Comparison of ENCODE assay signal across 8 cellular contexts in genomic region chr15:81023483-81024264, GRCh38. TPM values are rescaled to one million over a fixed set of nuclear protein-coding genes. Genes with fewer than 3 reads are reported as not detected.
A peak's percentile ranks its signal among the peaks of the same experiment; 100 is the strongest.
DNase-seq lines count a peak whose midpoint lies in the region; ATAC-seq and TF ChIP-seq lines count a peak whose summit lies in the region.

No MANE protein-coding gene starts in this region.

- ATAC-seq in GM19328 (IDR thresholded peaks at IDR 0.05; ENCODE audit: unreplicated experiment) (peak; percentile 91), HG03432 (IDR thresholded peaks at IDR 0.05; ENCODE audit: unreplicated experiment) (peak; percentile 91)

- peaks cover 35% of the 10 kb centered on the region for H3K4me1 Mint-ChIP-seq in activated CD4-positive, alpha-beta memory T cell treated with anti-CD3 and anti-CD28 coated beads for 36 hours (ENCODE audit: low read depth)

- no peaks in the 10 kb centered on the region for H3K36me3 Mint-ChIP-seq in activated CD4-positive, alpha-beta memory T cell treated with anti-CD3 and anti-CD28 coated beads for 36 hours

- no peaks in the 10 kb centered on the region for H4K20me1 ChIP-seq in BLaER1 treated with 17β-estradiol and CSF1 and Interleukin-3, amounts not matched to agents 10 nM and 100 nM
- H4K20me1 ChIP-seq in osteoblast (ENCODE audit: insufficient read depth, low read length) = no peaks in the 10 kb centered on the region

- POLR2A ChIA-PET in activated CD4-positive, alpha-beta memory T cell treated with anti-CD3 and anti-CD28 coated beads for 36 hours (lab: Charles Lee) = interaction anchor here (1.0 to 1.9 kb wide), 3 partner anchors 15 to 273 kb away, joined by 4 to 22 read pairs (median 4); partner anchors contain the start of gene TLNRD1

- H3K9me3 ChIP-seq in BLaER1 treated with 17β-estradiol and CSF1 and Interleukin-3, amounts not matched to agents 10 nM and 100 nM (replicated peaks in 1 of 11) = no peaks in the 10 kb centered on the region
- no peaks in the 10 kb centered on the region for H3K9me3 ChIP-seq in osteoblast (ENCODE audit: low read depth, low read length)

- no peak for TF ChIP-seq CTCF in osteoblast (IDR thresholded peaks at IDR 0.05; ENCODE audit: extremely low read depth, low read depth, low read length)

- CTCF ChIA-PET in activated CD4-positive, alpha-beta memory T cell treated with anti-CD3 and anti-CD28 coated beads for 36 hours (lab: Charles Lee) = interaction anchor here (0.7 kb wide), 3 partner anchors 12 to 378 kb away, joined by 3 read pairs; no protein-coding TSS in a partner anchor

- H3K27ac Mint-ChIP-seq in activated CD4-positive, alpha-beta memory T cell treated with anti-CD3 and anti-CD28 coated beads for 36 hours = peak overlapping the region; percentile 95

- H3K9me3 Mint-ChIP-seq in activated CD4-positive, alpha-beta memory T cell treated with anti-CD3 and anti-CD28 coated beads for 36 hours = no peaks in the 10 kb centered on the region

- H3K27me3 ChIP-seq in BLaER1 treated with 17β-estradiol and CSF1 and Interleukin-3, amounts not matched to agents 10 nM and 100 nM = no peaks in the 10 kb centered on the region
- no peaks in the 10 kb centered on the region for H3K27me3 ChIP-seq in osteoblast (ENCODE audit: insufficient read depth, low read length)

- peak overlapping the region in 6 of 11 experiments; percentile 54 to 85 (median 78); a peak in 12 of 22 replicates for H3K9ac ChIP-seq in BLaER1 treated with 17β-estradiol and CSF1 and Interleukin-3, amounts not matched to agents 10 nM and 100 nM

- DNase-seq in activated CD4-positive, alpha-beta memory T cell treated with anti-CD3 and anti-CD28 coated beads for 36 hours = peak; percentile 55
- DNase-seq in fibroblast of the conjunctiva (ENCODE audit: low read depth) (peak; percentile 21), osteoblast (ENCODE audit: insufficient read length, low spot score, missing footprints) (peak; percentile 84), NCI-H128 (lab: John Stamatoyannopoulos, UW; ENCODE audit: unreplicated experiment) (no peak), NCI-H2196 (lab: John Stamatoyannopoulos, UW; ENCODE audit: unreplicated experiment) (no peak)

- H3K4me3 ChIP-seq in BLaER1 treated with 17β-estradiol and CSF1 and Interleukin-3, amounts not matched to agents 10 nM and 100 nM = peak overlapping the region in 1 of 10 experiments; percentile 28; a peak in 1 of 20 replicates
- H3K4me3 ChIP-seq in osteoblast (ENCODE audit: insufficient read depth, low read length) = peak overlapping the region; percentile 26

- peak overlapping the region; percentile 48 for H3K4me3 Mint-ChIP-seq in activated CD4-positive, alpha-beta memory T cell treated with anti-CD3 and anti-CD28 coated beads for 36 hours

- peaks cover 0 to 86% (median 27%) of the 10 kb centered on the region in 10 experiments; a peak in 17 of 20 replicates for H3K4me1 ChIP-seq in BLaER1 treated with 17β-estradiol and CSF1 and Interleukin-3, amounts not matched to agents 10 nM and 100 nM
- peaks cover 14% of the 10 kb centered on the region for H3K4me1 ChIP-seq in osteoblast (ENCODE audit: insufficient read depth, low read length)

- H3K27me3 Mint-ChIP-seq in activated CD4-positive, alpha-beta memory T cell treated with anti-CD3 and anti-CD28 coated beads for 36 hours = no peaks in the 10 kb centered on the region

- H2AFZ ChIP-seq in osteoblast (ENCODE audit: low read length) = peak overlapping the region; percentile 68

- intact Hi-C loops in activated CD4-positive, alpha-beta memory T cell treated with anti-CD3 and anti-CD28 coated beads for 36 hours (cut with micrococcal nuclease) = loop anchor here (1.0 to 5.0 kb wide), 3 partner anchors 22 to 271 kb away; partner anchors contain the start of gene MESD

- peak overlapping the region; percentile 4 to 87 (median 60); a peak in 21 of 22 replicates for H3K4me2 ChIP-seq in BLaER1 treated with 17β-estradiol and CSF1 and Interleukin-3, amounts not matched to agents 10 nM and 100 nM
- peak overlapping the region; percentile 59 for H3K4me2 ChIP-seq in osteoblast (ENCODE audit: insufficient read depth, low read length)

- no peaks in the 10 kb centered on the region for H3K36me3 ChIP-seq in BLaER1 treated with 17β-estradiol and CSF1 and Interleukin-3, amounts not matched to agents 10 nM and 100 nM
- H3K36me3 ChIP-seq in osteoblast (ENCODE audit: insufficient read depth, low read length) = no peaks in the 10 kb centered on the region

- no peaks in the 10 kb centered on the region for H3K79me2 ChIP-seq in osteoblast (ENCODE audit: insufficient read depth, low read length)

- H3K27ac ChIP-seq in BLaER1 treated with 17β-estradiol and CSF1 and Interleukin-3, amounts not matched to agents 10 nM and 100 nM = peak overlapping the region in 10 of 11 experiments; percentile 13 to 96 (median 74); a peak in 19 of 22 replicates
- H3K27ac ChIP-seq in osteoblast (ENCODE audit: low read depth, low read length) = peak overlapping the region; percentile 73

RNA-seq across cellular contexts. Expression of gene TLNRD1, which starts 23.0 kb away (rescaled TPM):
- total RNA-seq in activated CD4-positive, alpha-beta memory T cell treated with anti-CD3 and anti-CD28 coated beads for 36 hours = 10 to 100 TPM; 23.5 to 25.4 TPM
- 7.1 and 7.6 TPM in 2 replicates for total RNA-seq in osteoblast

RNA-seq across cellular contexts. Expression of gene MESD, which starts 34.1 kb away (rescaled TPM):
- 10 to 100 TPM; 20.0 to 20.5 TPM for total RNA-seq in activated CD4-positive, alpha-beta memory T cell treated with anti-CD3 and anti-CD28 coated beads for 36 hours
- total RNA-seq in osteoblast = 16.6 and 18.6 TPM in 2 replicates

Comparison
In these comparisons a context has a peak if more than half of its experiments do, and no peak if none do; other contexts are left out.
1. DNase-seq: peak in activated CD4-positive, alpha-beta memory T cell treated with anti-CD3 and anti-CD28 coated beads for 36 hours (single experiment), fibroblast of the conjunctiva (single experiment) and osteoblast (single experiment); none in NCI-H128 (single experiment) and NCI-H2196 (single experiment).